Comparison of ENCODE assay signal across 1 cellular context in genomic region chr12:64387201-64387816, GRCh38.
TF ChIP-seq lines count a peak whose summit lies in the region.

No MANE protein-coding gene starts in this region.

TF ChIP-seq in SK-N-SH treated with all-trans-retinoic acid at 6 μM for 48 hours, 23 proteins besides CTCF, POLR2A, EP300 and RAD21 (continued from another document):
- TF ChIP-seq ISL1 (CRISPR knock-in tag; IDR thresholded peaks at IDR 0.05) (no peak), TSHZ2 (CRISPR knock-in tag; IDR thresholded peaks at IDR 0.05) (no peak), ZC3H10 (CRISPR knock-in tag; IDR thresholded peaks at IDR 0.05) (no peak), RARB (CRISPR knock-in tag; IDR thresholded peaks at IDR 0.05) (no peak), PATZ1 (CRISPR knock-in tag; IDR thresholded peaks at IDR 0.05; ENCODE audit: borderline replicate concordance) (no peak), OSR1 (CRISPR knock-in tag; IDR thresholded peaks at IDR 0.05) (no peak), CSRNP3 (CRISPR knock-in tag; IDR thresholded peaks at IDR 0.05) (no peak)
- TF ChIP-seq, protein P1, sequence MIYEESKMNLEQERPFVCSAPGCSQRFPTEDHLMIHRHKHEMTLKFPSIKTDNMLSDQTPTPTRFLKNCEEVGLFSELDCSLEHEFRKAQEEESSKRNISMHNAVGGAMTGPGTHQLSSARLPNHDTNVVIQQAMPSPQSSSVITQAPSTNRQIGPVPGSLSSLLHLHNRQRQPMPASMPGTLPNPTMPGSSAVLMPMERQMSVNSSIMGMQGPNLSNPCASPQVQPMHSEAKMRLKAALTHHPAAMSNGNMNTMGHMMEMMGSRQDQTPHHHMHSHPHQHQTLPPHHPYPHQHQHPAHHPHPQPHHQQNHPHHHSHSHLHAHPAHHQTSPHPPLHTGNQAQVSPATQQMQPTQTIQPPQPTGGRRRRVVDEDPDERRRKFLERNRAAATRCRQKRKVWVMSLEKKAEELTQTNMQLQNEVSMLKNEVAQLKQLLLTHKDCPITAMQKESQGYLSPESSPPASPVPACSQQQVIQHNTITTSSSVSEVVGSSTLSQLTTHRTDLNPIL (CRISPR knock-in tag; IDR thresholded peaks at IDR 0.05; ENCODE audit: low read depth), result no peak
